ENCODE assay signal across 8 cellular contexts in genomic region chr6:148700713-148701392, GRCh38. TPM values are rescaled to one million over a fixed set of nuclear protein-coding genes. Genes with fewer than 3 reads are reported as not detected.
DNase-seq lines count a peak whose midpoint lies in the region; ATAC-seq and TF ChIP-seq lines count a peak whose summit lies in the region.

No MANE protein-coding gene starts in this region.

- peak overlapping the region; percentile 34 for H3K4me3 ChIP-seq in AG09309 (ENCODE audit: control insufficient read depth, low read depth, low read length)
- H3K4me3 ChIP-seq in SK-N-MC: peak overlapping the region; percentile 22; the same call in 1 of the 2 replicates
- H3K4me3 ChIP-seq in neural progenitor cell: no peak overlapping the region

- no peaks in the 10 kb centered on the region for H3K27me3 Mint-ChIP-seq in neural progenitor cell (ENCODE audit: insufficient read depth, low read depth)

- H3K79me2 ChIP-seq in neural progenitor cell (ENCODE audit: low read depth): no peaks in the 10 kb centered on the region

- H2AFZ ChIP-seq in neural progenitor cell (replicated peaks): no peak overlapping the region

- no peak for TF ChIP-seq CTCF in AG09309 (IDR thresholded peaks at IDR 0.05; ENCODE audit: control insufficient read depth, insufficient read depth, low read depth, low read length, missing control alignments)
- no peak for TF ChIP-seq CTCF in neural progenitor cell (IDR thresholded peaks at IDR 0.05)

- ATAC-seq in GM18519 (IDR thresholded peaks at IDR 0.05; ENCODE audit: low FRiP score, unreplicated experiment) (peak; percentile 64), HG03095 (IDR thresholded peaks at IDR 0.05; ENCODE audit: unreplicated experiment) (peak; percentile 55), esophagus mucosa (peak; percentile 20)

- H3K4me3 Mint-ChIP-seq in neural progenitor cell: no peak overlapping the region

- DNase-seq in AG09309 (ENCODE audit: low read depth) (no peak), SK-N-MC (ENCODE audit: low read depth, low spot score) (no peak), neural progenitor cell (ENCODE audit: low spot score) (peak; percentile 23), activated gamma-delta T cell (lab: John Stamatoyannopoulos, UW) (no peak), SHP77 treated with DMSO at 0.1 percent for 48 hours (lab: John Stamatoyannopoulos, UW) (no peak)

- no peak overlapping the region for H3K27ac ChIP-seq in SK-N-MC
- H3K27ac ChIP-seq in neural progenitor cell: no peak overlapping the region

- H3F3A ChIP-seq in neural progenitor cell (ENCODE audit: low read depth): peaks cover 13% of the 10 kb centered on the region

- H3K9ac ChIP-seq in SK-N-MC (ENCODE audit: insufficient read length) (no peak overlapping the region), neural progenitor cell (no peak overlapping the region)

- peaks cover 11% of the 10 kb centered on the region for H3K9me3 Mint-ChIP-seq in neural progenitor cell

- no peak overlapping the region for H3K4me2 ChIP-seq in neural progenitor cell

- H3K4me1 ChIP-seq in neural progenitor cell: peaks cover 25% of the 10 kb centered on the region

- H3K27ac Mint-ChIP-seq in neural progenitor cell: no peak overlapping the region

- H4K20me1 ChIP-seq in neural progenitor cell (ENCODE audit: low read depth): no peaks in the 10 kb centered on the region

- H3K9me3 ChIP-seq in SK-N-MC (ENCODE audit: low read depth, low read length) (no peaks in the 10 kb centered on the region), neural progenitor cell (ENCODE audit: low read depth) (no peaks in the 10 kb centered on the region)

- peaks cover 2% of the 10 kb centered on the region for H3K36me3 Mint-ChIP-seq in neural progenitor cell

- H3K36me3 ChIP-seq in SK-N-MC (ENCODE audit: insufficient read depth, low read length) (no peaks in the 10 kb centered on the region), neural progenitor cell (no peaks in the 10 kb centered on the region)

- H3K27me3 ChIP-seq in neural progenitor cell: no peaks in the 10 kb centered on the region

- peaks cover 28% of the 10 kb centered on the region for H3K4me1 Mint-ChIP-seq in neural progenitor cell

RNA-seq across cellular contexts. Expression of gene UST, which starts 46.0 kb away (rescaled TPM):
- total RNA-seq in esophagus mucosa (3.0 TPM), neural progenitor cell (ENCODE audit: low replicate concordance) (33.3 and 33.9 TPM in 2 replicates)
